In the genomic region with DNA sequence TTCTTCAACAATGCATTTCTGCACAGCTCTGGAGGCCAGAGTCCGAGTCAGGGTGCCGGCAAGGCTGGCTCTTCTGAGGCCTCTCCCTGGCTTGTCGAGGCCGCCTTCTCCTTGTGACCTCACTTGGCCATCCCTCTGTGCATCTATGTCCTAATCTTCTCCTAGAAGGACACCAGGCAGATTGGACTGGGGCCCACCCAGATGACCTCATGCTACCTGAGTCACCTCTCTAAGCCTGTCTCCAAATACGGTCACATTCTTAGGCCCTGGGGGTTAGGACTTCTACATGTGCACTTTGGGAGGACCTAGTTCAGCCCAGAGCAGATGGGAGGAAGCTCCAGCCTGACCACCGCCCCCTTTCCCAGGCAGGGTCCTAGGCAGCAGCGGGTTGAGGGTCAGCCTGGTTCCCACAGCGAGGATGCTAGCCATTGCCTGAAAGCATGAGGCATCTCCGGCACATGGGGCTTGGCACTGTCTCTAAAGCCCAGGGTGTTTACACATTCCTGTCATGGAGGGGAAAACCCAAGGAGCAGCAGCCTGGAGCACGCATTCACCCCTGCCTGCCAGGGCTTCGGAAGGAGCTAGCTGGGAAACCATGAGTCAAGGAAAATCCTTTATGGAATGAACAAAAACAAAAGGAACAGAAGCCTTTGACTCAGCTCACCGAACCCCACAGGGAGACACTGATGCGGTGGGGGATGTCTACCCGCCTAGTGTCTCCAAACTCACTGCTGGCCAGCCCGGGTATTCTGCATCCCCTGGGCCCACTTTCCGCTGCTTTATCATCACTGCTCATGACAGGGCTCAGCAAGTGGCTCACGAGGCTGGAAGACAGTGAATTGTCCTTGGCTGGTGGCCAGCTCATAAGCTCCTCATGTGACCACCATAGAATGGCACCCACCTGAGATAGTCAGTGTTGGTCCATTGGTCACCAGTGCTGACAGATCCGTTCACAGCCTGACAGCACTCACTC, we compare ENCODE assay signal across 8 cellular contexts.
A peak's percentile ranks its signal among the peaks of the same experiment; 100 is the strongest.
DNase-seq lines count a peak whose midpoint lies in the region; FAIRE-seq and TF ChIP-seq lines count a peak whose summit lies in the region.
"Not testable (repeated sequence)": the region's sequence is repeated elsewhere in the genome, so short reads cannot be mapped to it uniquely, and the experiment has no call there.

No MANE protein-coding gene starts in this region.

- H2AFZ ChIP-seq in endothelial cell of umbilical vein (ENCODE audit: low read depth, low read length); smooth muscle cell (ENCODE audit: low read depth): not testable (repeated sequence)

- CTCF ChIA-PET in endothelial cell of umbilical vein (lab: Charles Lee) = not testable (repeated sequence)

- not testable (repeated sequence) for H4K20me1 ChIP-seq in endothelial cell of umbilical vein (replicated peaks; ENCODE audit: control insufficient read depth, extremely low read depth, insufficient read depth, low read length); smooth muscle cell (ENCODE audit: low read depth)

- TF ChIP-seq POLR2A in endothelial cell of umbilical vein (IDR thresholded peaks at IDR 0.05; ENCODE audit: low read depth, low read length) = not testable (repeated sequence)

- H3K4me2 ChIP-seq in endothelial cell of umbilical vein (ENCODE audit: insufficient read depth, low read length) = not testable (repeated sequence)
- H3K4me2 ChIP-seq in smooth muscle cell = peak overlapping the region; percentile 52

- not testable (repeated sequence) for H3K27me3 ChIP-seq in endothelial cell of umbilical vein (ENCODE audit: control insufficient read depth in 2 of 2, insufficient read depth in 2 of 2, low read length in 2 of 2); smooth muscle cell (ENCODE audit: low read depth)

- peak; percentile 98 for FAIRE-seq in endothelial cell of umbilical vein (lab: Jason Lieb, UNC)

- not testable (repeated sequence) for H3K9me3 ChIP-seq in endothelial cell of umbilical vein (replicated peaks; ENCODE audit: control insufficient read depth, insufficient read depth, low read length); mesodermal cell (ENCODE audit: control insufficient read depth, low read length); smooth muscle cell (replicated peaks; ENCODE audit: low read depth)

- not testable (repeated sequence) for H3K9me1 ChIP-seq in endothelial cell of umbilical vein (replicated peaks; ENCODE audit: control insufficient read depth, extremely low read depth, insufficient read depth, low read length)

- DNase-seq in AG08395 (ENCODE audit: low spot score) (peak; percentile 63), GOT3 (lab: John Stamatoyannopoulos, UW) (peak; percentile 81), NCI-H345 (lab: John Stamatoyannopoulos, UW) (peak; percentile 5), amniotic epithelial cell (ENCODE audit: low read depth) (peak; percentile 92), endothelial cell of umbilical vein (ENCODE audit: low read depth, low spot score) (peak; percentile 88), glomerular visceral epithelial cell (ENCODE audit: extremely low spot score) (peak; percentile 87), smooth muscle cell (lab: John Stamatoyannopoulos, UW; ENCODE audit: unreplicated experiment) (peak; percentile 29)

- peaks cover 13% of the 10 kb centered on the region for H3F3A ChIP-seq in smooth muscle cell (ENCODE audit: low read depth)

- not testable (repeated sequence) for TF ChIP-seq CTCF in endothelial cell of umbilical vein (IDR thresholded peaks at IDR 0.05; ENCODE audit: extremely low read depth in 1 of 2, insufficient read depth in 1 of 2, low read depth in 1 of 2, low read length in 2 of 2); smooth muscle cell (IDR thresholded peaks at IDR 0.05; ENCODE audit: borderline replicate concordance, insufficient read depth, poor library complexity, severe bottlenecking)

- H3K27ac ChIP-seq in endothelial cell of umbilical vein (ENCODE audit: insufficient read depth, low read depth, low read length) (peak overlapping the region; percentile 65), mesodermal cell (ENCODE audit: low read depth, low read length, severe bottlenecking) (peak overlapping the region; percentile 64), smooth muscle cell (ENCODE audit: low read depth) (peak overlapping the region; percentile 98)

- not testable (repeated sequence) for H3K36me3 ChIP-seq in endothelial cell of umbilical vein (ENCODE audit: control insufficient read depth in 2 of 2, extremely low read depth in 1 of 2, insufficient read depth in 2 of 2, low read length in 2 of 2); mesodermal cell (ENCODE audit: control insufficient read depth, insufficient read depth, low read length); smooth muscle cell (ENCODE audit: low read depth)

- not testable (repeated sequence) for H3K79me2 ChIP-seq in endothelial cell of umbilical vein (ENCODE audit: control insufficient read depth, insufficient read depth, low read length); smooth muscle cell (ENCODE audit: low read depth)

- not testable (repeated sequence) for H3K4me3 ChIP-seq in endothelial cell of umbilical vein (replicated peaks in 1 of 3; ENCODE audit: insufficient read depth in 1 of 3, low read depth in 1 of 3, low read length in 3 of 3); mesodermal cell (ENCODE audit: extremely low read depth, insufficient read depth, low read length, poor library complexity, severe bottlenecking); smooth muscle cell

- not testable (repeated sequence) for BruUV-seq in endothelial cell of umbilical vein (replicated peaks; lab: Mats Ljungman, UMichigan)

- 93 to 95% methylated on average over 13 to 14 of the region's 18 CpGs for WGBS in mesodermal cell (ENCODE audit: insufficient coverage in 2 of 2), 2 experiments
- WGBS in smooth muscle cell (ENCODE audit: low lambda C conversion rate) = 46% methylated on average over 18 of the region's 18 CpGs

- POLR2A ChIA-PET in endothelial cell of umbilical vein (lab: Charles Lee) = not testable (repeated sequence)

- H3K4me1 ChIP-seq in endothelial cell of umbilical vein (ENCODE audit: control insufficient read depth, extremely low read depth, insufficient read depth, low read length) (peaks cover 35% of the 10 kb centered on the region), mesodermal cell (ENCODE audit: control insufficient read depth, insufficient read depth, low read length, poor library complexity, severe bottlenecking) (peaks cover 23% of the 10 kb centered on the region)
- not testable (repeated sequence) for H3K4me1 ChIP-seq in smooth muscle cell (ENCODE audit: low read depth)

- intact Hi-C loops in endothelial cell of umbilical vein (cut with micrococcal nuclease) = loop anchor here (10.0 kb wide), 1 partner anchor 48 kb away; no protein-coding TSS in a partner anchor

- dilution Hi-C loops in endothelial cell of umbilical vein (cut with MboI; ENCODE audit: extremely low pct_ligation_motif_present, low sequenced_read_pairs) = not testable (repeated sequence)

- H3K9ac ChIP-seq in endothelial cell of umbilical vein (replicated peaks; ENCODE audit: extremely low read depth, insufficient read depth, low read length) (peak overlapping the region; percentile 42), smooth muscle cell (ENCODE audit: low read depth) (peak overlapping the region; percentile 78)

TF ChIP-seq in endothelial cell of umbilical vein, 7 proteins besides CTCF, POLR2A, EP300 and RAD21:
- TF ChIP-seq FOS (IDR thresholded peaks at IDR 0.05; ENCODE audit: borderline replicate concordance, insufficient read depth, low read length) = peak; percentile 21

Comparison
In these comparisons a context has a peak if more than half of its experiments do, and no peak if none do; other contexts are left out.
1. DNase-seq: peak in every context shown above with its lines; median percentile 92 in amniotic epithelial cell; 88 in endothelial cell of umbilical vein; 87 in glomerular visceral epithelial cell; 81 in GOT3; 63 in AG08395; 29 in smooth muscle cell; 5 in NCI-H345.